1 cellular context compared by ENCODE assay signal in genomic region chr11:77401486-77402217, GRCh38.
TF ChIP-seq lines count a peak whose summit lies in the region.

No MANE protein-coding gene starts in this region.

TF ChIP-seq in HEK293, 187 proteins besides CTCF, POLR2A, EP300 and RAD21 (continued from another document):
- TF ChIP-seq, protein P1, sequence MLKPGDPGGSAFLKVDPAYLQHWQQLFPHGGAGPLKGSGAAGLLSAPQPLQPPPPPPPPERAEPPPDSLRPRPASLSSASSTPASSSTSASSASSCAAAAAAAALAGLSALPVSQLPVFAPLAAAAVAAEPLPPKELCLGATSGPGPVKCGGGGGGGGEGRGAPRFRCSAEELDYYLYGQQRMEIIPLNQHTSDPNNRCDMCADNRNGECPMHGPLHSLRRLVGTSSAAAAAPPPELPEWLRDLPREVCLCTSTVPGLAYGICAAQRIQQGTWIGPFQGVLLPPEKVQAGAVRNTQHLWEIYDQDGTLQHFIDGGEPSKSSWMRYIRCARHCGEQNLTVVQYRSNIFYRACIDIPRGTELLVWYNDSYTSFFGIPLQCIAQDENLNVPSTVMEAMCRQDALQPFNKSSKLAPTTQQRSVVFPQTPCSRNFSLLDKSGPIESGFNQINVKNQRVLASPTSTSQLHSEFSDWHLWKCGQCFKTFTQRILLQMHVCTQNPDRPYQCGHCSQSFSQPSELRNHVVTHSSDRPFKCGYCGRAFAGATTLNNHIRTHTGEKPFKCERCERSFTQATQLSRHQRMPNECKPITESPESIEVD (tag by site-specific recombination; IDR thresholded peaks at IDR 0.05): peak; percentile 91
- TF ChIP-seq ZNF138 (tag by site-specific recombination; IDR thresholded peaks at IDR 0.05; ENCODE audit: borderline replicate concordance) (no peak), ZNF350 (tag by site-specific recombination; IDR thresholded peaks at IDR 0.05) (no peak), OSR2 (tag by site-specific recombination; IDR thresholded peaks at IDR 0.05) (peak; percentile 81; the same call in 1 of the 2 replicates), ZNF23 (tag by site-specific recombination; IDR thresholded peaks at IDR 0.05; ENCODE audit: borderline replicate concordance) (no peak), ZNF391 (tag by site-specific recombination; IDR thresholded peaks at IDR 0.05; ENCODE audit: borderline replicate concordance, low read depth) (no peak), ZFP69B (tag by site-specific recombination; IDR thresholded peaks at IDR 0.05) (no peak)
- TF ChIP-seq, protein P2, sequence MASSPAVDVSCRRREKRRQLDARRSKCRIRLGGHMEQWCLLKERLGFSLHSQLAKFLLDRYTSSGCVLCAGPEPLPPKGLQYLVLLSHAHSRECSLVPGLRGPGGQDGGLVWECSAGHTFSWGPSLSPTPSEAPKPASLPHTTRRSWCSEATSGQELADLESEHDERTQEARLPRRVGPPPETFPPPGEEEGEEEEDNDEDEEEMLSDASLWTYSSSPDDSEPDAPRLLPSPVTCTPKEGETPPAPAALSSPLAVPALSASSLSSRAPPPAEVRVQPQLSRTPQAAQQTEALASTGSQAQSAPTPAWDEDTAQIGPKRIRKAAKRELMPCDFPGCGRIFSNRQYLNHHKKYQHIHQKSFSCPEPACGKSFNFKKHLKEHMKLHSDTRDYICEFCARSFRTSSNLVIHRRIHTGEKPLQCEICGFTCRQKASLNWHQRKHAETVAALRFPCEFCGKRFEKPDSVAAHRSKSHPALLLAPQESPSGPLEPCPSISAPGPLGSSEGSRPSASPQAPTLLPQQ (tag by site-specific recombination; IDR thresholded peaks at IDR 0.05): no peak
